In genomic region chr4:78781086-78781630, GRCh38 we compare ENCODE assay signal across 22 cellular contexts.
"Had no signal": no experiment of that assay in that cellular context is flagged by ENCODE, and none has a peak within 500 bp of the region (broad histone marks: within the 10 kb centered on the region; RNA-seq: fewer than 3 reads in every experiment).

No MANE protein-coding gene starts in this region.

- DNase-seq: activated CD4-positive, alpha-beta T cell treated with anti-CD3 and anti-CD28 coated beads for 1 hour; activated naive CD8-positive, alpha-beta T cell treated with anti-CD3 and anti-CD28 coated beads, Interleukin-2, amount 10 ng/mL, durations not matched to agents 7 days and 5 days; activated T-cell treated with anti-CD3 and anti-CD28 coated beads for 4 hours; amygdala; central memory CD4-positive, alpha-beta T cell; endodermal cell; kidney; mesenchymal stem cell; mucosa of descending colon; naive B cell; stimulated activated CD4-positive, alpha-beta T cell treated with anti-CD3 and anti-CD28 coated beads, Interleukin-1b, Interleukin-23, amount 100 ng/mL, for 48 hours; stimulated activated CD8-positive, alpha-beta memory T cell treated with anti-CD3 and anti-CD28 coated beads, Interleukin-4, amount 100 ng/mL, for 48 hours; stimulated activated naive CD4-positive, alpha-beta T cell; uterus had no signal

- H3K27ac ChIP-seq: thyroid gland, uterus, VCaP had no signal

- H3K9me3 ChIP-seq: mucosa of descending colon, thyroid gland, uterus had no signal

- H3K27me3 Mint-ChIP-seq: activated naive CD8-positive, alpha-beta T cell treated with anti-CD3 and anti-CD28 coated beads, Interleukin-2, amount 10 ng/mL, durations not matched to agents 7 days and 5 days; naive B cell; progenitor cell of endocrine pancreas had no signal

- H3K9me3 Mint-ChIP-seq: activated naive CD8-positive, alpha-beta T cell treated with anti-CD3 and anti-CD28 coated beads, Interleukin-2, amount 10 ng/mL, durations not matched to agents 7 days and 5 days; brain; endodermal cell; naive B cell; neural crest cell; T-helper 1 cell treated with Interleukin-12 subunit alpha and Interleukin-12 subunit beta and Interleukin-4 antibody, amounts not matched to agents 30 μg/mL and 1 μg/mL, for 36 hours had no signal

- H3K4me3 ChIP-seq: mucosa of descending colon, thyroid gland, uterus had no signal

- H3K4me3 Mint-ChIP-seq: activated naive CD8-positive, alpha-beta T cell treated with anti-CD3 and anti-CD28 coated beads, Interleukin-2, amount 10 ng/mL, durations not matched to agents 7 days and 5 days; brain; endodermal cell; naive B cell; neural crest cell; T-helper 1 cell treated with Interleukin-12 subunit alpha and Interleukin-12 subunit beta and Interleukin-4 antibody, amounts not matched to agents 30 μg/mL and 1 μg/mL, for 36 hours had no signal

- H3K27me3 ChIP-seq: thyroid gland, uterus had no signal

- H3K36me3 ChIP-seq: thyroid gland, uterus had no signal

- FAIRE-seq: colon, frontal cortex, kidney had no signal

- H3K27ac Mint-ChIP-seq: activated naive CD8-positive, alpha-beta T cell treated with anti-CD3 and anti-CD28 coated beads, Interleukin-2, amount 10 ng/mL, durations not matched to agents 7 days and 5 days; brain; endodermal cell; naive B cell; progenitor cell of endocrine pancreas; T-helper 1 cell treated with Interleukin-12 subunit alpha and Interleukin-12 subunit beta and Interleukin-4 antibody, amounts not matched to agents 30 μg/mL and 1 μg/mL, for 36 hours had no signal
